8 cellular contexts compared by ENCODE assay signal in genomic region chr10:38094158-38094922, GRCh38. TPM values are rescaled to one million over a fixed set of nuclear protein-coding genes. Genes with fewer than 3 reads are reported as not detected.
DNase-seq lines count a peak whose midpoint lies in the region; ATAC-seq, FAIRE-seq and TF ChIP-seq lines count a peak whose summit lies in the region.

Gene ZNF37A (plus strand): TSS chr10:38094337. CDS start chr10:38096618, 2,281 bp downstream.

- FAIRE-seq in endothelial cell of umbilical vein (lab: Jason Lieb, UNC) = peak; percentile 95

- no peaks in the 10 kb centered on the region for H3K27me3 ChIP-seq in OCI-LY3 (ENCODE audit: low read depth, low read length)
- no peaks in the 10 kb centered on the region for H3K27me3 ChIP-seq in endothelial cell of umbilical vein (ENCODE audit: control insufficient read depth in 2 of 2, insufficient read depth in 2 of 2, low read length in 2 of 2)

- H3K4me3 ChIP-seq in OCI-LY3 (ENCODE audit: low read length) (peak within 1 kb of the TSS; percentile 91), endothelial cell of umbilical vein (replicated peaks in 1 of 3; ENCODE audit: insufficient read depth in 1 of 3, low read depth in 1 of 3, low read length in 3 of 3) (peak within 1 kb of the TSS; percentile 29 to 65 (median 45))

- peak; percentile 98 for ATAC-seq in GM21515 (IDR thresholded peaks at IDR 0.05; ENCODE audit: unreplicated experiment)

- peak within 1 kb of the TSS; percentile 95 for H2AFZ ChIP-seq in OCI-LY3 (ENCODE audit: low read depth, low read length)
- H2AFZ ChIP-seq in endothelial cell of umbilical vein (ENCODE audit: low read depth, low read length) = peak within 1 kb of the TSS; percentile 99

- POLR2A ChIA-PET in endothelial cell of umbilical vein (lab: Charles Lee) = no interaction called here

- DNase-seq in D341Med (ENCODE audit: low spot score) (peak; percentile 87), HuH-7 (ENCODE audit: low spot score) (peak; percentile 75), endothelial cell of umbilical vein (ENCODE audit: low read depth, low spot score) (peak; percentile 96), middle frontal gyrus (ENCODE audit: extremely low spot score, low spot score) (peak; percentile 95)
- peak; percentile 88 for DNase-seq in activated CD8-positive, alpha-beta memory T cell treated with anti-CD3 and anti-CD28 coated beads, Interleukin-2, amount 50 U/mL, for 48 hours
- DNase-seq in stimulated activated CD8-positive, alpha-beta memory T cell treated with anti-CD3 and anti-CD28 coated beads, Interleukin-2, amount 100 ng/mL, for 48 hours (ENCODE audit: low read depth in 2 of 2) = peak; percentile 73 to 84

- dilution Hi-C loops in endothelial cell of umbilical vein (cut with MboI; ENCODE audit: extremely low pct_ligation_motif_present, low sequenced_read_pairs) = no loop called here

- H3K4me2 ChIP-seq in OCI-LY3 (ENCODE audit: low read length) (peak within 1 kb of the TSS; percentile 97), endothelial cell of umbilical vein (ENCODE audit: insufficient read depth, low read length) (peak within 1 kb of the TSS; percentile 63)

- intact Hi-C loops in endothelial cell of umbilical vein (cut with micrococcal nuclease) = loop anchor here (1.0 to 2.0 kb wide), 3 partner anchors 84 to 238 kb away; partner anchors contain the start of genes ZNF248, ZNF25 and ZNF33A

- TF ChIP-seq POLR2A in endothelial cell of umbilical vein (IDR thresholded peaks at IDR 0.05; ENCODE audit: low read depth, low read length) = peak; percentile 65

- no peaks in the 10 kb centered on the region for H4K20me1 ChIP-seq in OCI-LY3 (ENCODE audit: insufficient read depth, low read length)
- no peaks in the 10 kb centered on the region for H4K20me1 ChIP-seq in endothelial cell of umbilical vein (replicated peaks; ENCODE audit: control insufficient read depth, extremely low read depth, insufficient read depth, low read length)

- H3K27ac ChIP-seq in OCI-LY3 (ENCODE audit: low read length) (peak within 1 kb of the TSS; percentile 47), endothelial cell of umbilical vein (ENCODE audit: insufficient read depth, low read depth, low read length) (peak within 1 kb of the TSS; percentile 18)

- H3K36me3 ChIP-seq in OCI-LY3 (replicated peaks; ENCODE audit: low read depth, low read length) (peaks cover 17% of the 10 kb centered on the region), endothelial cell of umbilical vein (ENCODE audit: control insufficient read depth in 2 of 2, extremely low read depth in 1 of 2, insufficient read depth in 2 of 2, low read length in 2 of 2) (peaks cover 0 to 5% of the 10 kb centered on the region in 2 experiments)

- H3K9ac ChIP-seq in OCI-LY3 (ENCODE audit: low read length) = peak within 1 kb of the TSS; percentile 88
- H3K9ac ChIP-seq in endothelial cell of umbilical vein (replicated peaks; ENCODE audit: extremely low read depth, insufficient read depth, low read length) = peak within 1 kb of the TSS; percentile 67

- CTCF ChIA-PET in endothelial cell of umbilical vein (lab: Charles Lee) = interaction anchor here (1.2 to 2.7 kb wide), 2 partner anchors 31 to 118 kb away, joined by 3 to 15 read pairs; partner anchors contain the start of gene ZNF25

- TF ChIP-seq CTCF in OCI-LY3 (IDR thresholded peaks at IDR 0.05; ENCODE audit: low read depth, low read length) (no peak), endothelial cell of umbilical vein (IDR thresholded peaks at IDR 0.05; ENCODE audit: extremely low read depth in 1 of 2, insufficient read depth in 1 of 2, low read depth in 1 of 2, low read length in 2 of 2) (no peak)

- TSS peak; percentile 23 for BruUV-seq in endothelial cell of umbilical vein (replicated peaks; lab: Mats Ljungman, UMichigan)

- H3K79me2 ChIP-seq in OCI-LY3 (ENCODE audit: low read length) (peaks cover 14% of the 10 kb centered on the region), endothelial cell of umbilical vein (ENCODE audit: control insufficient read depth, insufficient read depth, low read length) (peaks cover 4% of the 10 kb centered on the region)

- no peaks in the 10 kb centered on the region for H3K9me3 ChIP-seq in OCI-LY3 (ENCODE audit: insufficient read depth, low read length)
- no peaks in the 10 kb centered on the region for H3K9me3 ChIP-seq in endothelial cell of umbilical vein (replicated peaks; ENCODE audit: control insufficient read depth, insufficient read depth, low read length)

- H3K4me1 ChIP-seq in OCI-LY3 (ENCODE audit: low read length) = peaks cover 7% of the 10 kb centered on the region; the same call in 1 of the 2 replicates
- H3K4me1 ChIP-seq in endothelial cell of umbilical vein (ENCODE audit: control insufficient read depth, extremely low read depth, insufficient read depth, low read length) = no peaks in the 10 kb centered on the region

- no peaks in the 10 kb centered on the region for H3K9me1 ChIP-seq in endothelial cell of umbilical vein (replicated peaks; ENCODE audit: control insufficient read depth, extremely low read depth, insufficient read depth, low read length)

TF ChIP-seq in endothelial cell of umbilical vein, 7 proteins besides CTCF, POLR2A, EP300 and RAD21:
- no peak for TF ChIP-seq POLR2AphosphoS5 (IDR thresholded peaks at IDR 0.05; ENCODE audit: insufficient read depth, low read depth, low read length)
- TF ChIP-seq MAX (IDR thresholded peaks at IDR 0.05; ENCODE audit: insufficient read depth, insufficient read length) = peak; percentile 43
- no peak for TF ChIP-seq EZH2 (IDR thresholded peaks at IDR 0.05; ENCODE audit: borderline replicate concordance, low read depth, low read length, severe bottlenecking)
- no peak for TF ChIP-seq MYC (IDR thresholded peaks at IDR 0.05; ENCODE audit: low read depth, low read length)
- TF ChIP-seq FOS (IDR thresholded peaks at IDR 0.05; ENCODE audit: borderline replicate concordance, insufficient read depth, low read length) = no peak
- TF ChIP-seq GATA2 (IDR thresholded peaks at IDR 0.05; ENCODE audit: insufficient read depth, insufficient read length, low read depth, low read length) = no peak

RNA-seq across cellular contexts. Expression of gene ZNF37A, which starts in this region (rescaled TPM):
- 10.4 and 14.5 TPM in 2 replicates for total RNA-seq in endothelial cell of umbilical vein
- polyA plus RNA-seq in endothelial cell of umbilical vein = 3.4 and 3.9 TPM in 2 replicates
- 3.4 and 3.7 TPM in 2 replicates for polyA plus RNA-seq in endothelial cell of umbilical vein (2011; cell fraction: cytosol; rRNA removed)
- 12.7 and 14.4 TPM in 2 replicates for polyA plus RNA-seq in endothelial cell of umbilical vein (2011; cell fraction: nucleus; rRNA removed)
- polyA plus RNA-seq in endothelial cell of umbilical vein (2012) = 7.4 and 7.6 TPM in 2 replicates
- 18.7 and 26.5 TPM in 2 replicates for polyA minus RNA-seq in endothelial cell of umbilical vein
- polyA minus RNA-seq in endothelial cell of umbilical vein (2011; cell fraction: cytosol; rRNA and poly(A)+ RNA removed) = 6.8 TPM
- polyA minus RNA-seq in endothelial cell of umbilical vein (2011; cell fraction: nucleus; rRNA and poly(A)+ RNA removed) = 15.2 and 16.3 TPM in 2 replicates

Comparison
In these comparisons a context has a peak if more than half of its experiments do, and no peak if none do; other contexts are left out.
1. Peak in every context shown above with its lines: DNase-seq, ATAC-seq, H3K4me3 ChIP-seq and H3K27ac ChIP-seq.